In the genomic region with DNA sequence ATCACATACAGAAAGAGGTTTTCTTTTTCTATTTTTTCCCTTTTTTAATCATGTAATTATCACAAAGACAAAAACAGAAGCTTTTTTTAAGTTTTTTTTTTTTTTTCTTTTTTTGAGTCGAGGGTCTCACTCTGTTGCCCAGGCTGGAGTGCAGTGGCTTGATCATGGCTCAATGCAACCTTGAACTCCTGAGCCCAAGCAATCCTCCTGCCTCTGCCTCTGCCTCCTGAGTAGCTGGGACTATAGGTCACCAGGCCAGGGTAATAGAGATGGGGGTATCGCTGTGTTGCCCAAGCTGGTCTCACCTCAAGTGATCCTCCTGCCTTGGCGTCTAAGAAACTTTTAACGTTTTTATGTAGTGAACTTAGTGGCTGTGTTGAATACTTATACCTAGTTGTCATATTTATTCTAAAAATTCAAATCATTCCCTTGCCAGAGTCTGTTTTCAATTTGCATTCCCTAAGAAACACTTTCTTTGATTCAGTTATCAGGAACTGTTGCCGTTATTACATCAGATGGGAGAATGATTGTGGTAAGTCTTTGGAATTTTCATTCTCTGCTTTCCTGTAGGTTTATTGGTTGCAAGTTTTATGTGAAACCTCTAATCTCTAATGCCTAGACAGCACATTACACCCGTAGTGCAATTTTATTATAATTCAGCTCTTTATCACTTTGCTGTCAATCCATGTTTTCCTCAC, we compare ENCODE assay signal across 1 cellular context.
TF ChIP-seq lines count a peak whose summit lies in the region.

No MANE protein-coding gene starts in this region.

TF ChIP-seq in K562, 482 proteins besides CTCF, POLR2A, EP300 and RAD21:
- TF ChIP-seq TBL1XR1 (IDR thresholded peaks at IDR 0.05; ENCODE audit: low read length in 2 of 2) = no peak; a peak in 1 of 4 replicates
- 0 out of 2 replicates have a peak, but pooled peaks have one; percentile 36 for TF ChIP-seq EP400 (IDR thresholded peaks at IDR 0.05)
- no peak for TF ChIP-seq SRSF3 (IDR thresholded peaks at IDR 0.05; ENCODE audit: insufficient read depth, low read length)
- TF ChIP-seq HLTF (IDR thresholded peaks at IDR 0.05) = 0 out of 2 replicates have a peak, but pooled peaks have one; percentile 32
- TF ChIP-seq NBN (IDR thresholded peaks at IDR 0.05; ENCODE audit: low read depth) = peak; percentile 43; the same call in 1 of the 2 replicates
- TF ChIP-seq ZNF644 (tag; IDR thresholded peaks at IDR 0.05; ENCODE audit: low read depth) = peak; percentile 64; the same call in 1 of the 2 replicates
- no peak for TF ChIP-seq KLF1 (tag; IDR thresholded peaks at IDR 0.05)
- no peak for TF ChIP-seq WHSC1 (IDR thresholded peaks at IDR 0.05; ENCODE audit: low read length)
- TF ChIP-seq HDAC2 (IDR thresholded peaks at IDR 0.05) = 0 out of 2 replicates have a peak, but pooled peaks have one; percentile 22
- TF ChIP-seq MCM5 (IDR thresholded peaks at IDR 0.05; ENCODE audit: low read depth) = no peak
- TF ChIP-seq ZNF740 (CRISPR knock-in tag; IDR thresholded peaks at IDR 0.05) = no peak
- TF ChIP-seq ZNF740 (tag; IDR thresholded peaks at IDR 0.05) = 0 out of 4 replicates have a peak, but pooled peaks of 1 of the 2 experiments have one; percentile 11
- TF ChIP-seq, protein P1, sequence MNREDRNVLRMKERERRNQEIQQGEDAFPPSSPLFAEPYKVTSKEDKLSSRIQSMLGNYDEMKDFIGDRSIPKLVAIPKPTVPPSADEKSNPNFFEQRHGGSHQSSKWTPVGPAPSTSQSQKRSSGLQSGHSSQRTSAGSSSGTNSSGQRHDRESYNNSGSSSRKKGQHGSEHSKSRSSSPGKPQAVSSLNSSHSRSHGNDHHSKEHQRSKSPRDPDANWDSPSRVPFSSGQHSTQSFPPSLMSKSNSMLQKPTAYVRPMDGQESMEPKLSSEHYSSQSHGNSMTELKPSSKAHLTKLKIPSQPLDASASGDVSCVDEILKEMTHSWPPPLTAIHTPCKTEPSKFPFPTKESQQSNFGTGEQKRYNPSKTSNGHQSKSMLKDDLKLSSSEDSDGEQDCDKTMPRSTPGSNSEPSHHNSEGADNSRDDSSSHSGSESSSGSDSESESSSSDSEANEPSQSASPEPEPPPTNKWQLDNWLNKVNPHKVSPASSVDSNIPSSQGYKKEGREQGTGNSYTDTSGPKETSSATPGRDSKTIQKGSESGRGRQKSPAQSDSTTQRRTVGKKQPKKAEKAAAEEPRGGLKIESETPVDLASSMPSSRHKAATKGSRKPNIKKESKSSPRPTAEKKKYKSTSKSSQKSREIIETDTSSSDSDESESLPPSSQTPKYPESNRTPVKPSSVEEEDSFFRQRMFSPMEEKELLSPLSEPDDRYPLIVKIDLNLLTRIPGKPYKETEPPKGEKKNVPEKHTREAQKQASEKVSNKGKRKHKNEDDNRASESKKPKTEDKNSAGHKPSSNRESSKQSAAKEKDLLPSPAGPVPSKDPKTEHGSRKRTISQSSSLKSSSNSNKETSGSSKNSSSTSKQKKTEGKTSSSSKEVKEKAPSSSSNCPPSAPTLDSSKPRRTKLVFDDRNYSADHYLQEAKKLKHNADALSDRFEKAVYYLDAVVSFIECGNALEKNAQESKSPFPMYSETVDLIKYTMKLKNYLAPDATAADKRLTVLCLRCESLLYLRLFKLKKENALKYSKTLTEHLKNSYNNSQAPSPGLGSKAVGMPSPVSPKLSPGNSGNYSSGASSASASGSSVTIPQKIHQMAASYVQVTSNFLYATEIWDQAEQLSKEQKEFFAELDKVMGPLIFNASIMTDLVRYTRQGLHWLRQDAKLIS (CRISPR knock-in tag; IDR thresholded peaks at IDR 0.05) = 0 out of 2 replicates have a peak, but pooled peaks have one; percentile 30
- no peak for TF ChIP-seq CEBPG (CRISPR knock-in tag; IDR thresholded peaks at IDR 0.05)
- peak; percentile 47 to 65 for TF ChIP-seq CEBPG (tag; conservative IDR thresholded peaks at IDR 0.05 in 1 of 2, IDR thresholded peaks at IDR 0.05 in 1 of 2)
- TF ChIP-seq GABPA (tag; conservative IDR thresholded peaks at IDR 0.05; ENCODE audit: low read depth) = no peak
- peak; percentile 82 for TF ChIP-seq CHD1 (IDR thresholded peaks at IDR 0.05; ENCODE audit: low read length)
- 0 out of 2 replicates have a peak, but pooled peaks have one; percentile 28 for TF ChIP-seq POLR2H (tag; IDR thresholded peaks at IDR 0.05; ENCODE audit: low read depth)
- TF ChIP-seq NR2C1 (IDR thresholded peaks at IDR 0.05) = no peak
- no peak for TF ChIP-seq NR2C1 (tag; IDR thresholded peaks at IDR 0.05)
- no peak for TF ChIP-seq BRF1 (IDR thresholded peaks at IDR 0.05; ENCODE audit: borderline replicate concordance, extremely low read depth, insufficient read length)
- TF ChIP-seq NFATC3 (IDR thresholded peaks at IDR 0.05) = 0 out of 2 replicates have a peak, but pooled peaks have one; percentile 37
- no peak for TF ChIP-seq ZNF12 (CRISPR knock-in tag; IDR thresholded peaks at IDR 0.05)
- 0 out of 2 replicates have a peak, but pooled peaks have one; percentile 12 for TF ChIP-seq L3MBTL2 (IDR thresholded peaks at IDR 0.05)
- no peak for TF ChIP-seq GATA2 (CRISPR knock-in tag; IDR thresholded peaks at IDR 0.05)
- TF ChIP-seq ATF7 (IDR thresholded peaks at IDR 0.05) = 0 out of 2 replicates have a peak, but pooled peaks have one; percentile 28
- no peak for TF ChIP-seq ARID4B (CRISPR knock-in tag; IDR thresholded peaks at IDR 0.05)
- TF ChIP-seq SRF (CRISPR knock-in tag; IDR thresholded peaks at IDR 0.05) = 0 out of 4 replicates have a peak, but pooled peaks of 1 of the 2 experiments have one; percentile 4
- peak; percentile 42 for TF ChIP-seq RBM25 (IDR thresholded peaks at IDR 0.05; ENCODE audit: low read depth, low read length, severe bottlenecking)
- TF ChIP-seq CREM (IDR thresholded peaks at IDR 0.05; ENCODE audit: low read depth) = no peak
- no peak for TF ChIP-seq TEAD1 (CRISPR knock-in tag; IDR thresholded peaks at IDR 0.05)
- no peak for TF ChIP-seq ZNF282 (CRISPR knock-in tag; IDR thresholded peaks at IDR 0.05)
- no peak for TF ChIP-seq KDM1A (IDR thresholded peaks at IDR 0.05)
- TF ChIP-seq DMBX1 (CRISPR knock-in tag; IDR thresholded peaks at IDR 0.05; ENCODE audit: borderline replicate concordance) = no peak
- peak; percentile 45; the same call in 1 of the 2 replicates for TF ChIP-seq SMARCA4 (IDR thresholded peaks at IDR 0.05)
- no peak for TF ChIP-seq HDAC1 (IDR thresholded peaks at IDR 0.05)
- TF ChIP-seq ZNF121 (CRISPR knock-in tag; conservative IDR thresholded peaks at IDR 0.05) = peak; percentile 93
- no peak for TF ChIP-seq ZBTB12 (CRISPR knock-in tag; IDR thresholded peaks at IDR 0.05)
- no peak for TF ChIP-seq GTF3C2 (IDR thresholded peaks at IDR 0.05; ENCODE audit: borderline replicate concordance, extremely low read depth, insufficient read length)
- TF ChIP-seq ZFP1 (CRISPR knock-in tag; IDR thresholded peaks at IDR 0.05) = no peak
- no peak for TF ChIP-seq MBD1 (CRISPR knock-in tag; IDR thresholded peaks at IDR 0.05)
- no peak for TF ChIP-seq ZEB2 (IDR thresholded peaks at IDR 0.05)
- TF ChIP-seq, protein P2, sequence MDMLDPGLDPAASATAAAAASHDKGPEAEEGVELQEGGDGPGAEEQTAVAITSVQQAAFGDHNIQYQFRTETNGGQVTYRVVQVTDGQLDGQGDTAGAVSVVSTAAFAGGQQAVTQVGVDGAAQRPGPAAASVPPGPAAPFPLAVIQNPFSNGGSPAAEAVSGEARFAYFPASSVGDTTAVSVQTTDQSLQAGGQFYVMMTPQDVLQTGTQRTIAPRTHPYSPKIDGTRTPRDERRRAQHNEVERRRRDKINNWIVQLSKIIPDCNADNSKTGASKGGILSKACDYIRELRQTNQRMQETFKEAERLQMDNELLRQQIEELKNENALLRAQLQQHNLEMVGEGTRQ (CRISPR knock-in tag; IDR thresholded peaks at IDR 0.05) = no peak
- peak; percentile 62 for TF ChIP-seq CEBPB (tag; IDR thresholded peaks at IDR 0.05)
- no peak for TF ChIP-seq OTX1 (CRISPR knock-in tag; IDR thresholded peaks at IDR 0.05)
- peak; percentile 20 to 62; a peak in 2 of 4 replicates for TF ChIP-seq MLLT1 (IDR thresholded peaks at IDR 0.05)
